In the genomic region with DNA sequence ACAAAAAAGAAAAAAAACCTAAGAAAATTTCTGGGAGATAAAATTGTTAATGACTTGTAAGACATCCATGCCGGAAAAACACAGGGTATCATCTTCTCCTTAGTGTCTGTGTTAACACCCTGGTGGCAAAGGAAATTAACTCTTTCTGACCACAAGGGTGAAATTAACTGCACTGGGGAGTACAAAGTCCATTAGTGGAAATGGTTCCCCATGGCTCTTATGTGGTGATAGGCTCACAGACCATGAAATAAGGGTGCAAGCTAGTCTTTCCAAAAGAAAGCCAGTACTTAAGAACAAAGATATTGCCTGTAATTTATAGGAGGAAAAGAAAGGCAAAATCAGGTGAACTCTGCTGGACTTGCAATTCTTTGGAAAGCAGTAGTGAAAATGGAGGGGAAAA, we compare ENCODE assay signal across 27 cellular contexts.
"Had no signal": no experiment of that assay in that cellular context is flagged by ENCODE, and none has a peak within 500 bp of the region (broad histone marks: within the 10 kb centered on the region; RNA-seq: fewer than 3 reads in every experiment).

No MANE protein-coding gene starts in this region.

- H3K9me3 Mint-ChIP-seq: nephron had no signal

- H3K27me3 ChIP-seq: gastrocnemius medialis, hepatocyte, left lung, right atrium auricular region, sigmoid colon, stomach, thyroid gland, vagina had no signal

- H3K27ac Mint-ChIP-seq: effector memory CD8-positive, alpha-beta T cell; naive thymus-derived CD4-positive, alpha-beta T cell; nephron; stimulated activated effector memory CD8-positive, alpha-beta T cell treated with anti-CD3 and anti-CD28 coated beads, Interleukin-12 subunit alpha, Interleukin-12 subunit beta, amount 100 ng/mL, for 72 hours had no signal

- H3K79me2 ChIP-seq: hepatocyte had no signal

- H3K9me3 ChIP-seq: gastrocnemius medialis, heart left ventricle, left lung, prostate gland, right atrium auricular region, sigmoid colon, stomach, thyroid gland, vagina had no signal

- H3K4me1 Mint-ChIP-seq: nephron had no signal

- H3K4me3 ChIP-seq: gastrocnemius medialis, heart left ventricle, hepatocyte, left lung, prostate gland, right atrium auricular region, sigmoid colon, stomach, thyroid gland, vagina had no signal

- H3K27ac ChIP-seq: epithelial cell of prostate, gastrocnemius medialis, heart left ventricle, hepatocyte, left lung, prostate gland, right atrium auricular region, sigmoid colon, stomach, thyroid gland, vagina had no signal

- ATAC-seq: effector memory CD8-positive, alpha-beta T cell; esophagus mucosa; gastrocnemius medialis; heart left ventricle; left cardiac atrium; left lung; naive thymus-derived CD4-positive, alpha-beta T cell; stimulated activated effector memory CD8-positive, alpha-beta T cell treated with anti-CD3 and anti-CD28 coated beads, Interleukin-12 subunit alpha, Interleukin-12 subunit beta, amount 100 ng/mL, for 72 hours had no signal

- DNase-seq: cortex of kidney; effector memory CD8-positive, alpha-beta T cell; foreskin fibroblast; gastrocnemius medialis; heart left ventricle; left cardiac atrium; left lung; mammary epithelial cell; mesendoderm; midbrain; naive thymus-derived CD4-positive, alpha-beta T cell; nucleus accumbens; sigmoid colon; stimulated activated CD4-positive, alpha-beta T cell treated with anti-CD3 and anti-CD28 coated beads, Interleukin-2, amount 100 ng/mL, for 24 hours; stimulated activated CD4-positive, alpha-beta T cell treated with anti-CD3 and anti-CD28 coated beads, Interleukin-4, amount 100 ng/mL, for 24 hours; stimulated activated naive CD4-positive, alpha-beta T cell treated with Interleukin-2 at 50 U/mL for 16 hours; stomach; thyroid gland; trophoblast cell had no signal

- H3K4me2 ChIP-seq: hepatocyte had no signal

- H3K4me1 ChIP-seq: gastrocnemius medialis, heart left ventricle, left lung, prostate gland, right atrium auricular region, sigmoid colon, stomach, thyroid gland, vagina had no signal

- H3K4me3 Mint-ChIP-seq: effector memory CD8-positive, alpha-beta T cell; naive thymus-derived CD4-positive, alpha-beta T cell; nephron; stimulated activated effector memory CD8-positive, alpha-beta T cell treated with anti-CD3 and anti-CD28 coated beads, Interleukin-12 subunit alpha, Interleukin-12 subunit beta, amount 100 ng/mL, for 72 hours had no signal

- H3K27me3 Mint-ChIP-seq: effector memory CD8-positive, alpha-beta T cell had no signal

- H3K36me3 ChIP-seq: gastrocnemius medialis, heart left ventricle, left lung, prostate gland, right atrium auricular region, sigmoid colon, stomach, thyroid gland, vagina had no signal

- H2AFZ ChIP-seq: hepatocyte had no signal

- H3K36me3 Mint-ChIP-seq: naive thymus-derived CD4-positive, alpha-beta T cell; stimulated activated effector memory CD8-positive, alpha-beta T cell treated with anti-CD3 and anti-CD28 coated beads, Interleukin-12 subunit alpha, Interleukin-12 subunit beta, amount 100 ng/mL, for 72 hours had no signal
